Comparison of ENCODE assay signal across 12 cellular contexts in the genomic region with DNA sequence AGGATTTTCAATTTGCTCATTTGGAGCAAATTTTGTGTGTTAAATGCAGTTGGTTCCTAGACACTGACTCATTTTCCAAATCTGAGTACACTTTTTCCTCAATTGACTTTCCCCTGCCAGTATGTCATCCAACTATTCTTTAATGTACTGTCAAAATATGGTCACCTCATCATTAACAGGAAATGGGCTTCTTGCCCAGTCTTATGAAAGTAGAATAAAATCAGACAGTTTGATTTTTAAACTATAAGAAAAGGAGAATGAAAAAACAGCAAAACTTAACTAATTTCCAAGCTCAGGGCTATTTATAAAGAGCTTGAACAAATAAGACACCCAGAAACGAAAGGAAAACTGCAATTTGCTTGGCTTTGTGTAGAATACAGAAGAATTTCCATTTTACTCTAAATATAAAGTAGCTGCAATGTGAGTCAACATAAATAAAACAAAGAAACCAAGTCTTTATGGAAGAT.
DNase-seq lines count a peak whose midpoint lies in the region; TF ChIP-seq lines count a peak whose summit lies in the region.
"Had no signal": no experiment of that assay in that cellular context is flagged by ENCODE, and none has a peak within 500 bp of the region (broad histone marks: within the 10 kb centered on the region; RNA-seq: fewer than 3 reads in every experiment).

No MANE protein-coding gene starts in this region.

- H3K9me3 ChIP-seq in muscle layer of colon (ENCODE audit: low read length) = no peaks in the 10 kb centered on the region

- peaks cover 74% of the 10 kb centered on the region for H3K4me1 ChIP-seq in muscle layer of colon (ENCODE audit: insufficient read depth, low read length)

- POLR2A ChIA-PET in GM10248 (lab: Yijun Ruan, JAX) = no interaction called here

- CTCF ChIA-PET in GM10248 (lab: Yijun Ruan, JAX) = interaction anchor here (1.1 to 3.9 kb wide), 9 partner anchors 8 to 362 kb away, joined by 3 to 32 read pairs (median 4); partner anchors contain the start of gene PRIM2

- no peaks in the 10 kb centered on the region for H3K27me3 ChIP-seq in muscle layer of colon (ENCODE audit: control insufficient read depth in 1 of 2, insufficient read depth in 2 of 2, low read length in 2 of 2)

- TF ChIP-seq CTCF in choroid plexus epithelial cell (conservative IDR thresholded peaks at IDR 0.05; ENCODE audit: low read depth, low read length) (no peak), GM10248 (IDR thresholded peaks at IDR 0.05; ENCODE audit: control extremely low read depth, extremely low read depth, low read depth, missing control alignments) (no peak)

- H3K9ac ChIP-seq in muscle layer of colon (ENCODE audit: low read length) = no peak overlapping the region

- peak; percentile 56 for DNase-seq in EL
- DNase-seq in OCI-M1 (lab: John Stamatoyannopoulos, UW) = peak; percentile 32
- DNase-seq in choroid plexus epithelial cell (ENCODE audit: low read depth) = peak; percentile 54
- no peak for DNase-seq in NCI-H1417 (lab: John Stamatoyannopoulos, UW)
- no peak for DNase-seq in NCI-H2227 treated with DMSO at 0.1 percent for 48 hours (lab: John Stamatoyannopoulos, UW)
- DNase-seq in GM10248 (ENCODE audit: extremely low spot score) = no peak
- no peak for DNase-seq in GM19240 (ENCODE audit: insufficient read length, low spot score)
- DNase-seq: C1 segment of cervical spinal cord, KG1, NCI-H2107, occipital lobe had no signal

- no peaks in the 10 kb centered on the region for H3K36me3 ChIP-seq in muscle layer of colon (ENCODE audit: insufficient read depth, low read length)

- H3K4me3 ChIP-seq in choroid plexus epithelial cell (ENCODE audit: low read depth, low read length) = no peak overlapping the region
- no peak overlapping the region for H3K4me3 ChIP-seq in muscle layer of colon (ENCODE audit: low read depth in 1 of 2, low read length in 2 of 2)

- H3K27ac ChIP-seq in muscle layer of colon (ENCODE audit: low read depth, low read length) = peak overlapping the region; percentile 92

Comparison
In these comparisons a context has a peak if more than half of its experiments do, and no peak if none do; other contexts are left out.
1. DNase-seq: peak in EL (single experiment), OCI-M1 (single experiment) and choroid plexus epithelial cell (single experiment); none in NCI-H1417 (0 of 3), NCI-H2227 treated with DMSO at 0.1 percent for 48 hours (single experiment), GM10248 (single experiment) and GM19240 (single experiment).